Comparison of ENCODE assay signal across 16 cellular contexts in the genomic region with DNA sequence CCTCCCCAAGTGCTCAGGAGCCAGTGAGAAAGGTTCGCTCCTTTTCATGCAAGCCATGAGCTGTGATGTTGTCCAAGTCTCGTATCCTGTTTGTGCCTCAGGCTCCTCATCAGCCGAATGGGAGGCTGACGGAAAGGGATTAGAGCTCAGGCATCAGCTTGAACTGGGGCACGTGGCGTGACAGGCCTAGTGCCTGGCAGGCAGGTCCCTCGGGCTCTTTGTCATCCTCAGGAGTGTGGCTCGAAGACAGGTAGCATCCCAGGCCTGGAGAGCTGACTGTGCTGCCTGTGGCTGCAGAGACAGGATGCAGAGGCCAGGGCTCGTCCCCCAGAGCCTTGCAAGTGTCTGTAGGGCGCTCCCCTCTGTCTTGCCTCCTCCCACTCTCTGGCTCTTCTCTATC. TPM values are rescaled to one million over a fixed set of nuclear protein-coding genes. Genes with fewer than 3 reads are reported as not detected.
DNase-seq lines count a peak whose midpoint lies in the region; ATAC-seq and TF ChIP-seq lines count a peak whose summit lies in the region.
"Had no signal": no experiment of that assay in that cellular context is flagged by ENCODE, and none has a peak within 500 bp of the region (broad histone marks: within the 10 kb centered on the region; RNA-seq: fewer than 3 reads in every experiment).

No MANE protein-coding gene starts in this region.

- H3K79me2 ChIP-seq in neural progenitor cell (ENCODE audit: low read depth) = peaks cover 57% of the 10 kb centered on the region

- H3K4me3 Mint-ChIP-seq in T-helper 1 cell treated with Interleukin-12 subunit alpha and Interleukin-12 subunit beta and Interleukin-4 antibody, amounts not matched to agents 30 μg/mL and 1 μg/mL, for 36 hours = peak overlapping the region; percentile 19
- peak overlapping the region in 1 of 3 donors; percentile 59 for H3K4me3 Mint-ChIP-seq in T-cell
- no peak overlapping the region for H3K4me3 Mint-ChIP-seq in chondrocyte (ENCODE audit: unreplicated experiment)
- no peak overlapping the region for H3K4me3 Mint-ChIP-seq in neural progenitor cell

- H3K27ac ChIP-seq in neural progenitor cell = no peak overlapping the region
- H3K27ac ChIP-seq: hepatocyte, SJSA1 had no signal

- peak overlapping the region; percentile 74 for H3K27ac Mint-ChIP-seq in T-helper 1 cell treated with Interleukin-12 subunit alpha and Interleukin-12 subunit beta and Interleukin-4 antibody, amounts not matched to agents 30 μg/mL and 1 μg/mL, for 36 hours
- H3K27ac Mint-ChIP-seq in T-cell = peak overlapping the region; percentile 91 to 96
- H3K27ac Mint-ChIP-seq in chondrocyte (ENCODE audit: unreplicated experiment) = peak overlapping the region; percentile 41
- peak overlapping the region; percentile 21 for H3K27ac Mint-ChIP-seq in neural progenitor cell

- no peaks in the 10 kb centered on the region for H3K9me3 ChIP-seq in neural progenitor cell (ENCODE audit: low read depth)
- H3K9me3 ChIP-seq: SJSA1 had no signal

- H3K27me3 ChIP-seq in neural progenitor cell = no peaks in the 10 kb centered on the region
- H3K27me3 ChIP-seq: hepatocyte, SJSA1 had no signal

- no peaks in the 10 kb centered on the region for H3K4me1 ChIP-seq in neural progenitor cell
- H3K4me1 ChIP-seq: SJSA1 had no signal

- H3F3A ChIP-seq in neural progenitor cell (ENCODE audit: low read depth) = no peaks in the 10 kb centered on the region

- no peaks in the 10 kb centered on the region for H3K36me3 ChIP-seq in neural progenitor cell

- no peak overlapping the region for H3K9ac ChIP-seq in neural progenitor cell

- H3K4me1 Mint-ChIP-seq in T-helper 1 cell treated with Interleukin-12 subunit alpha and Interleukin-12 subunit beta and Interleukin-4 antibody, amounts not matched to agents 30 μg/mL and 1 μg/mL, for 36 hours (ENCODE audit: low read depth) = peaks cover 64% of the 10 kb centered on the region
- H3K4me1 Mint-ChIP-seq in T-cell (peaks cover 84 to 87% (median 85%) of the 10 kb centered on the region in 3 donors), chondrocyte (ENCODE audit: low read depth) (peaks cover 35% of the 10 kb centered on the region), neural progenitor cell (peaks cover 31% of the 10 kb centered on the region)

- CTCF ChIA-PET in T-cell (lab: Charles Lee) = interaction anchor here in 1 of 2 donors (2.5 kb wide), 1 partner anchor 39 kb away, joined by 15 read pairs; a partner anchor contains a TSS

- peaks cover 7% of the 10 kb centered on the region for H3K9me3 Mint-ChIP-seq in T-helper 1 cell treated with Interleukin-12 subunit alpha and Interleukin-12 subunit beta and Interleukin-4 antibody, amounts not matched to agents 30 μg/mL and 1 μg/mL, for 36 hours
- H3K9me3 Mint-ChIP-seq in T-cell (no peaks in the 10 kb centered on the region), chondrocyte (ENCODE audit: low read depth) (no peaks in the 10 kb centered on the region), neural progenitor cell (no peaks in the 10 kb centered on the region)

- no peaks in the 10 kb centered on the region for H3K27me3 Mint-ChIP-seq in T-helper 1 cell treated with Interleukin-12 subunit alpha and Interleukin-12 subunit beta and Interleukin-4 antibody, amounts not matched to agents 30 μg/mL and 1 μg/mL, for 36 hours (ENCODE audit: low read depth)
- no peaks in the 10 kb centered on the region for H3K27me3 Mint-ChIP-seq in T-cell
- no peaks in the 10 kb centered on the region for H3K27me3 Mint-ChIP-seq in chondrocyte (ENCODE audit: low read depth)
- H3K27me3 Mint-ChIP-seq in neural progenitor cell (ENCODE audit: insufficient read depth, low read depth) = peaks cover 7% of the 10 kb centered on the region

- H2AFZ ChIP-seq in neural progenitor cell (replicated peaks) = no peak overlapping the region
- H2AFZ ChIP-seq: hepatocyte had no signal

- no peak overlapping the region for H3K4me2 ChIP-seq in neural progenitor cell
- H3K4me2 ChIP-seq: hepatocyte had no signal

- POLR2A ChIA-PET in T-cell (lab: Charles Lee) = interaction anchor here in 1 of 2 donors (0.6 kb wide), 1 partner anchor 36 kb away, joined by 3 read pairs; no protein-coding TSS in a partner anchor

- no peak overlapping the region for H3K4me3 ChIP-seq in neural progenitor cell
- H3K4me3 ChIP-seq: hepatocyte, SJSA1 had no signal

- H3K36me3 Mint-ChIP-seq in T-helper 1 cell treated with Interleukin-12 subunit alpha and Interleukin-12 subunit beta and Interleukin-4 antibody, amounts not matched to agents 30 μg/mL and 1 μg/mL, for 36 hours (ENCODE audit: low read depth) = peaks cover 28% of the 10 kb centered on the region
- H3K36me3 Mint-ChIP-seq in T-cell (peaks cover 13% of the 10 kb centered on the region), chondrocyte (ENCODE audit: low read depth) (peaks cover 4% of the 10 kb centered on the region), neural progenitor cell (peaks cover 6% of the 10 kb centered on the region)

- DNase-seq in T-helper 1 cell (no peak), T-cell (no peak), chondrocyte (ENCODE audit: low spot score) (no peak), neural progenitor cell (ENCODE audit: low spot score) (no peak), UCSD-AML1 (lab: John Stamatoyannopoulos, UW; ENCODE audit: unreplicated experiment) (no peak), anterior cingulate cortex (lab: John Stamatoyannopoulos, UW) (no peak)
- DNase-seq: 8988T, dermis blood vessel endothelial cell, EL, Karpas-422, left colon, NCI-H1436 treated with DMSO at 0.1 percent for 48 hours had no signal

- ATAC-seq in T-cell (replicated peaks in 1 of 4) (no peak), SK-N-SH treated with all-trans-retinoic acid at 6 μM for 48 hours (no peak)
- ATAC-seq: left colon had no signal

- H4K20me1 ChIP-seq in neural progenitor cell (ENCODE audit: low read depth) = peaks cover 51% of the 10 kb centered on the region

- no peak for TF ChIP-seq CTCF in chondrocyte (IDR thresholded peaks at IDR 0.05)
- TF ChIP-seq CTCF in neural progenitor cell (IDR thresholded peaks at IDR 0.05) = no peak

TF ChIP-seq in SK-N-SH treated with all-trans-retinoic acid at 6 μM for 48 hours, 23 proteins besides CTCF, POLR2A, EP300 and RAD21:
- TF ChIP-seq RARB (CRISPR knock-in tag; IDR thresholded peaks at IDR 0.05) = no peak
- TF ChIP-seq ISL1 (CRISPR knock-in tag; IDR thresholded peaks at IDR 0.05) = no peak
- no peak for TF ChIP-seq ZC3H10 (CRISPR knock-in tag; IDR thresholded peaks at IDR 0.05)
- TF ChIP-seq ARNTL (CRISPR knock-in tag; IDR thresholded peaks at IDR 0.05; ENCODE audit: borderline replicate concordance, low read depth) = no peak
- TF ChIP-seq, protein P1, sequence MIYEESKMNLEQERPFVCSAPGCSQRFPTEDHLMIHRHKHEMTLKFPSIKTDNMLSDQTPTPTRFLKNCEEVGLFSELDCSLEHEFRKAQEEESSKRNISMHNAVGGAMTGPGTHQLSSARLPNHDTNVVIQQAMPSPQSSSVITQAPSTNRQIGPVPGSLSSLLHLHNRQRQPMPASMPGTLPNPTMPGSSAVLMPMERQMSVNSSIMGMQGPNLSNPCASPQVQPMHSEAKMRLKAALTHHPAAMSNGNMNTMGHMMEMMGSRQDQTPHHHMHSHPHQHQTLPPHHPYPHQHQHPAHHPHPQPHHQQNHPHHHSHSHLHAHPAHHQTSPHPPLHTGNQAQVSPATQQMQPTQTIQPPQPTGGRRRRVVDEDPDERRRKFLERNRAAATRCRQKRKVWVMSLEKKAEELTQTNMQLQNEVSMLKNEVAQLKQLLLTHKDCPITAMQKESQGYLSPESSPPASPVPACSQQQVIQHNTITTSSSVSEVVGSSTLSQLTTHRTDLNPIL (CRISPR knock-in tag; IDR thresholded peaks at IDR 0.05; ENCODE audit: low read depth) = no peak
- TF ChIP-seq TCF4 (CRISPR knock-in tag; IDR thresholded peaks at IDR 0.05; ENCODE audit: borderline replicate concordance) = no peak
- TF ChIP-seq ZNF8 (CRISPR knock-in tag; IDR thresholded peaks at IDR 0.05) = no peak

RNA-seq across cellular contexts. Expression of a gene that starts 38.5 kb away (rescaled TPM):
- total RNA-seq in T-cell = 100 to 1,000 TPM; 272 to 329 (median 297) TPM
- 106 to 125 TPM (median 116 TPM) in 3 replicates for total RNA-seq in chondrocyte
- total RNA-seq in neural progenitor cell (ENCODE audit: low replicate concordance) = 49.9 and 101 TPM in 2 replicates

RNA-seq across cellular contexts. Expression of a gene that starts 55.1 kb away (rescaled TPM):
- total RNA-seq in T-cell = 10 to 100 TPM; 47.7 to 68.1 (median 55.1) TPM
- 28.2 to 50.2 TPM (median 33.7 TPM) in 3 replicates for total RNA-seq in chondrocyte
- 20.4 and 46.9 TPM in 2 replicates for total RNA-seq in neural progenitor cell (ENCODE audit: low replicate concordance)

Comparison
In these comparisons a context has a peak if more than half of its experiments do, and no peak if none do; other contexts are left out.
1. H3K27ac Mint-ChIP-seq: peak in every context shown above with its lines; median percentile 94 in T-cell; 74 in T-helper 1 cell treated with Interleukin-12 subunit alpha and Interleukin-12 subunit beta and Interleukin-4 antibody, amounts not matched to agents 30 μg/mL and 1 μg/mL, for 36 hours; 41 in chondrocyte; 21 in neural progenitor cell.